1 cellular context compared by ENCODE assay signal in genomic region chr11:77820565-77821348, GRCh38.
TF ChIP-seq lines count a peak whose summit lies in the region.

Gene AAMDC, plus strand, starts transcription at chr11:77821144. Its CDS starts 21,353 bp downstream, at chr11:77842497.
Gene RSF1, minus strand, starts transcription at chr11:77820722. Its CDS starts 8 bp downstream, at chr11:77820714.

TF ChIP-seq in K562, 482 proteins besides CTCF, POLR2A, EP300 and RAD21 (continued from another document and continues in another):
- TF ChIP-seq CHD7 (IDR thresholded peaks at IDR 0.05; ENCODE audit: low read depth, low read length) = no peak
- no peak for TF ChIP-seq PTTG1 (tag; IDR thresholded peaks at IDR 0.05; ENCODE audit: low read depth)
- TF ChIP-seq PCBP1 (IDR thresholded peaks at IDR 0.05; ENCODE audit: low read depth, low read length, poor library complexity, severe bottlenecking) = no peak
- TF ChIP-seq ZC3H8 (IDR thresholded peaks at IDR 0.05) = no peak
- no peak for TF ChIP-seq NCOA1 (IDR thresholded peaks at IDR 0.05; ENCODE audit: low read depth)
- no peak for TF ChIP-seq ETV5 (CRISPR knock-in tag; IDR thresholded peaks at IDR 0.05; ENCODE audit: low read depth)
- no peak for TF ChIP-seq BACH1 (tag; IDR thresholded peaks at IDR 0.05)
- 0 out of 2 replicates have a peak, but pooled peaks have one; percentile 54 for TF ChIP-seq PHF21A (IDR thresholded peaks at IDR 0.05; ENCODE audit: borderline replicate concordance, low read depth)
- TF ChIP-seq KAT2B (IDR thresholded peaks at IDR 0.05; ENCODE audit: low read depth, low read length) = no peak
- no peak for TF ChIP-seq SMAD2 (IDR thresholded peaks at IDR 0.05; ENCODE audit: low read depth, low read length)
- no peak for TF ChIP-seq DMBX1 (CRISPR knock-in tag; IDR thresholded peaks at IDR 0.05; ENCODE audit: borderline replicate concordance)
- TF ChIP-seq DLX4 (CRISPR knock-in tag; IDR thresholded peaks at IDR 0.05) = no peak
- no peak for TF ChIP-seq RFX7 (CRISPR knock-in tag; IDR thresholded peaks at IDR 0.05)
- no peak for TF ChIP-seq ILK (tag; IDR thresholded peaks at IDR 0.05; ENCODE audit: borderline replicate concordance, low read depth)
- TF ChIP-seq CCNT2 (IDR thresholded peaks at IDR 0.05; ENCODE audit: borderline replicate concordance, extremely low read depth, insufficient read length, low read depth, low read length) = peak; percentile 34
- TF ChIP-seq KDM1A (IDR thresholded peaks at IDR 0.05) = peak in 1 of 2 experiments; percentile 52; a peak in 2 of 4 replicates
- TF ChIP-seq ETS2 (tag; IDR thresholded peaks at IDR 0.05; ENCODE audit: borderline replicate concordance, poor library complexity, severe bottlenecking) = no peak
- no peak for TF ChIP-seq HINFP (tag; conservative IDR thresholded peaks at IDR 0.05; ENCODE audit: low read depth)
- no peak for TF ChIP-seq HOMEZ (CRISPR knock-in tag; IDR thresholded peaks at IDR 0.05)
- TF ChIP-seq ZKSCAN8 (CRISPR knock-in tag; IDR thresholded peaks at IDR 0.05) = no peak
- no peak for TF ChIP-seq STAG1 (CRISPR knock-in tag; IDR thresholded peaks at IDR 0.05; ENCODE audit: borderline replicate concordance)
- TF ChIP-seq PML (IDR thresholded peaks at IDR 0.05; ENCODE audit: low read length) = no peak; the same call in 1 of the 2 replicates
- TF ChIP-seq GATAD2A (IDR thresholded peaks at IDR 0.05) = no peak
- no peak for TF ChIP-seq BCL6 (CRISPR knock-in tag; IDR thresholded peaks at IDR 0.05)
- peak; percentile 69; the same call in 1 of the 2 replicates for TF ChIP-seq HMGXB4 (CRISPR knock-in tag; IDR thresholded peaks at IDR 0.05)
- TF ChIP-seq ZBTB17 (CRISPR knock-in tag; IDR thresholded peaks at IDR 0.05) = peak; percentile 99
- no peak for TF ChIP-seq CREB3L1 (IDR thresholded peaks at IDR 0.05; ENCODE audit: borderline replicate concordance, low read depth)
- no peak for TF ChIP-seq MTA3 (IDR thresholded peaks at IDR 0.05; ENCODE audit: borderline replicate concordance)
- no peak for TF ChIP-seq PCBP2 (IDR thresholded peaks at IDR 0.05; ENCODE audit: low read depth, low read length, poor library complexity, severe bottlenecking)
- 0 out of 2 replicates have a peak, but pooled peaks have one; percentile 20 for TF ChIP-seq KLF16 (IDR thresholded peaks at IDR 0.05)
- TF ChIP-seq NELFE (IDR thresholded peaks at IDR 0.05; ENCODE audit: insufficient read depth, insufficient read length) = no peak
- no peak; the same call in 1 of the 2 replicates for TF ChIP-seq TARDBP (IDR thresholded peaks at IDR 0.05)
- peak; percentile 25; the same call in 1 of the 2 replicates for TF ChIP-seq RAD51 (IDR thresholded peaks at IDR 0.05; ENCODE audit: borderline replicate concordance, low read depth)
- no peak for TF ChIP-seq FOS (IDR thresholded peaks at IDR 0.05; ENCODE audit: extremely low read depth, insufficient read length)
- peak; percentile 73 for TF ChIP-seq MAX (CRISPR knock-in tag; IDR thresholded peaks at IDR 0.05)
- no peak for TF ChIP-seq MLX (CRISPR knock-in tag; conservative IDR thresholded peaks at IDR 0.05)
- no peak for TF ChIP-seq SRSF3 (IDR thresholded peaks at IDR 0.05; ENCODE audit: insufficient read depth, low read length)
- no peak for TF ChIP-seq REST (CRISPR knock-in tag; IDR thresholded peaks at IDR 0.05; ENCODE audit: low read depth)
